In genomic region chr20:34512266-34512954, GRCh38 we compare ENCODE assay signal across 12 cellular contexts. TPM values are rescaled to one million over a fixed set of nuclear protein-coding genes. Genes with fewer than 3 reads are reported as not detected.
DNase-seq lines count a peak whose midpoint lies in the region; ATAC-seq and TF ChIP-seq lines count a peak whose summit lies in the region.
"Had no signal": no experiment of that assay in that cellular context is flagged by ENCODE, and none has a peak within 500 bp of the region (broad histone marks: within the 10 kb centered on the region; RNA-seq: fewer than 3 reads in every experiment).

No MANE protein-coding gene starts in this region.

- peaks cover 20% of the 10 kb centered on the region for H3K36me3 ChIP-seq in suprapubic skin

- H3K27ac Mint-ChIP-seq in activated CD8-positive, alpha-beta T cell treated with anti-CD3 and anti-CD28 coated beads for 36 hours = no peak overlapping the region

- TF ChIP-seq POLR2A in suprapubic skin (IDR thresholded peaks at IDR 0.05) = no peak

- WGBS in suprapubic skin = 89% methylated on average over 4 of the region's 4 CpGs

- H3K9me3 ChIP-seq in suprapubic skin = no peaks in the 10 kb centered on the region

- DNase-seq in DMS53 (lab: John Stamatoyannopoulos, UW) (peak; percentile 35), DMS53 treated with DMSO at 0.1 percent for 48 hours (lab: John Stamatoyannopoulos, UW; ENCODE audit: unreplicated experiment) (no peak), dorsolateral prefrontal cortex (no peak), lung microvascular endothelial cell (ENCODE audit: low read depth in 2 of 2) (peak; percentile 20 to 67), suprapubic skin (ENCODE audit: low spot score in 2 of 2) (no peak), NCI-H1417 treated with DMSO at 0.1 percent for 48 hours (lab: John Stamatoyannopoulos, UW) (no peak)
- DNase-seq in activated CD8-positive, alpha-beta T cell treated with anti-CD3 and anti-CD28 coated beads for 36 hours = no peak
- DNase-seq: 8988T; DND-41; OCI-M1; stimulated activated naive CD8-positive, alpha-beta T cell treated with anti-CD3 and anti-CD28 coated beads, Interleukin-15, Interleukin-2, amounts not matched to agents 100 U/mL and 50 U/mL, for 24 hours had no signal

- H3K27me3 ChIP-seq in dorsolateral prefrontal cortex (no peaks in the 10 kb centered on the region), suprapubic skin (no peaks in the 10 kb centered on the region)

- H3K27ac ChIP-seq in dorsolateral prefrontal cortex (peak overlapping the region; percentile 7 to 99 (median 75)), suprapubic skin (peak overlapping the region; percentile 68)

- H3K36me3 Mint-ChIP-seq in activated CD8-positive, alpha-beta T cell treated with anti-CD3 and anti-CD28 coated beads for 36 hours (ENCODE audit: low read depth) = peaks cover 4% of the 10 kb centered on the region

- H3K4me3 Mint-ChIP-seq in activated CD8-positive, alpha-beta T cell treated with anti-CD3 and anti-CD28 coated beads for 36 hours = no peak overlapping the region

- ATAC-seq in GM18868 (IDR thresholded peaks at IDR 0.05; ENCODE audit: unreplicated experiment) = no peak
- ATAC-seq in activated CD8-positive, alpha-beta T cell treated with anti-CD3 and anti-CD28 coated beads for 36 hours = no peak
- ATAC-seq: stimulated activated naive CD8-positive, alpha-beta T cell treated with anti-CD3 and anti-CD28 coated beads, Interleukin-15, Interleukin-2, amounts not matched to agents 100 U/mL and 50 U/mL, for 24 hours had no signal

- TF ChIP-seq CTCF in dorsolateral prefrontal cortex (IDR thresholded peaks at IDR 0.05 in 54 of 56, conservative IDR thresholded peaks at IDR 0.05 in 2 of 56; ENCODE audit: low read depth in 1 of 56, partially characterized antibody in 56 of 56) = no peak
- TF ChIP-seq CTCF in suprapubic skin (IDR thresholded peaks at IDR 0.05) = no peak
- TF ChIP-seq CTCF in activated CD8-positive, alpha-beta T cell treated with anti-CD3 and anti-CD28 coated beads for 36 hours (IDR thresholded peaks at IDR 0.05) = no peak

- no peaks in the 10 kb centered on the region for H3K27me3 Mint-ChIP-seq in activated CD8-positive, alpha-beta T cell treated with anti-CD3 and anti-CD28 coated beads for 36 hours

- peaks cover 18% of the 10 kb centered on the region for H3K4me1 Mint-ChIP-seq in activated CD8-positive, alpha-beta T cell treated with anti-CD3 and anti-CD28 coated beads for 36 hours (ENCODE audit: low read depth)

- TF ChIP-seq EP300 in suprapubic skin (IDR thresholded peaks at IDR 0.05) = no peak

- intact Hi-C loops in dorsolateral prefrontal cortex (cut with DNase I) = no loop called here
- intact Hi-C loops in activated CD8-positive, alpha-beta T cell treated with anti-CD3 and anti-CD28 coated beads for 36 hours (cut with micrococcal nuclease) = no loop called here

- H3K4me3 ChIP-seq in dorsolateral prefrontal cortex (peak overlapping the region in 1 of 59 donors; percentile 2), suprapubic skin (no peak overlapping the region)

- H3K9me3 Mint-ChIP-seq in activated CD8-positive, alpha-beta T cell treated with anti-CD3 and anti-CD28 coated beads for 36 hours = no peaks in the 10 kb centered on the region

- CTCF ChIA-PET in activated CD8-positive, alpha-beta T cell treated with anti-CD3 and anti-CD28 coated beads for 36 hours (lab: Charles Lee) = interaction anchor here (1.3 to 1.4 kb wide), 2 partner anchors 11 to 200 kb away, joined by 9 read pairs; no protein-coding TSS in a partner anchor

- POLR2A ChIA-PET in activated CD8-positive, alpha-beta T cell treated with anti-CD3 and anti-CD28 coated beads for 36 hours (lab: Charles Lee) = no interaction called here

- peaks cover 35% of the 10 kb centered on the region for H3K4me1 ChIP-seq in suprapubic skin

RNA-seq across cellular contexts. Expression of gene DYNLRB1, which starts 3.8 kb away (rescaled TPM):
- total RNA-seq in dorsolateral prefrontal cortex = 100 to 1,000 TPM; 153 to 387 (median 261) TPM
- 48.8 and 85.9 TPM in 2 replicates for total RNA-seq in lung microvascular endothelial cell
- 100 to 1,000 TPM; 143 to 270 (median 225) TPM for total RNA-seq in suprapubic skin
- 10 to 100 TPM; 66.6 to 70.9 TPM for total RNA-seq in activated CD8-positive, alpha-beta T cell treated with anti-CD3 and anti-CD28 coated beads for 36 hours

RNA-seq across cellular contexts. Expression of gene MAP1LC3A, which starts 46.1 kb away (rescaled TPM):
- 100 to 1,000 TPM in 118 of 120 experiments, 10 to 100 TPM in 2; 86.9 to 270 (median 160) TPM for total RNA-seq in dorsolateral prefrontal cortex
- total RNA-seq in lung microvascular endothelial cell = 19.0 and 38.7 TPM in 2 replicates
- total RNA-seq in suprapubic skin = 100 to 1,000 TPM in 2 of 4 donors, 10 to 100 TPM in 2; 42.6 to 111 (median 103) TPM
- total RNA-seq in activated CD8-positive, alpha-beta T cell treated with anti-CD3 and anti-CD28 coated beads for 36 hours = 1 to 10 TPM in 1 of 2 experiments, under 1 TPM in 1; 0.92 to 1.0 TPM

Comparison
In these comparisons a context has a peak if more than half of its experiments do, and no peak if none do; other contexts are left out.
1. DNase-seq: peak in DMS53 (single experiment) and lung microvascular endothelial cell (2 of 2); none in DMS53 treated with DMSO at 0.1 percent for 48 hours (single experiment), dorsolateral prefrontal cortex (0 of 10), suprapubic skin (0 of 2), activated CD8-positive, alpha-beta T cell treated with anti-CD3 and anti-CD28 coated beads for 36 hours (single experiment) and NCI-H1417 treated with DMSO at 0.1 percent for 48 hours (single experiment).